8 cellular contexts compared by ENCODE assay signal in genomic region chr1:236608930-236609726, GRCh38. TPM values are rescaled to one million over a fixed set of nuclear protein-coding genes. Genes with fewer than 3 reads are reported as not detected.
DNase-seq lines count a peak whose midpoint lies in the region; ATAC-seq, FAIRE-seq and TF ChIP-seq lines count a peak whose summit lies in the region.

No MANE protein-coding gene starts in this region.

- H3K9me1 ChIP-seq in endothelial cell of umbilical vein (replicated peaks; ENCODE audit: control insufficient read depth, extremely low read depth, insufficient read depth, low read length), result no peaks in the 10 kb centered on the region

- dilution Hi-C loops in endothelial cell of umbilical vein (cut with MboI; ENCODE audit: extremely low pct_ligation_motif_present, low sequenced_read_pairs), result no loop called here

- no peak overlapping the region for H3K4me2 ChIP-seq in PC-9
- no peak overlapping the region for H3K4me2 ChIP-seq in endothelial cell of umbilical vein (ENCODE audit: insufficient read depth, low read length)

- H3K79me2 ChIP-seq in PC-9 (ENCODE audit: low read depth), result no peaks in the 10 kb centered on the region; the same call in 1 of the 2 replicates
- peaks cover 1% of the 10 kb centered on the region for H3K79me2 ChIP-seq in endothelial cell of umbilical vein (ENCODE audit: control insufficient read depth, insufficient read depth, low read length)

- H3K27ac ChIP-seq in PC-9 (no peak overlapping the region), endothelial cell of umbilical vein (ENCODE audit: insufficient read depth, low read depth, low read length) (no peak overlapping the region)

- no peak for TF ChIP-seq POLR2A in endothelial cell of umbilical vein (IDR thresholded peaks at IDR 0.05; ENCODE audit: low read depth, low read length)

- H4K20me1 ChIP-seq in PC-9 (ENCODE audit: insufficient read depth) (no peaks in the 10 kb centered on the region), endothelial cell of umbilical vein (replicated peaks; ENCODE audit: control insufficient read depth, extremely low read depth, insufficient read depth, low read length) (no peaks in the 10 kb centered on the region)

- no peak overlapping the region for H3K9ac ChIP-seq in endothelial cell of umbilical vein (replicated peaks; ENCODE audit: extremely low read depth, insufficient read depth, low read length)

- peak; percentile 47 for FAIRE-seq in endothelial cell of umbilical vein (lab: Jason Lieb, UNC)

- H3K9me2 ChIP-seq in PC-9 (ENCODE audit: insufficient read depth), result no peaks in the 10 kb centered on the region

- H3K4me1 ChIP-seq in PC-9 (replicated peaks; ENCODE audit: insufficient read depth) (no peaks in the 10 kb centered on the region), endothelial cell of umbilical vein (ENCODE audit: control insufficient read depth, extremely low read depth, insufficient read depth, low read length) (peaks cover 5% of the 10 kb centered on the region)

- POLR2A ChIA-PET in PC-9 (lab: Charles Lee; ENCODE audit: unreplicated experiment), result interaction anchor here (0.6 to 0.7 kb wide), 2 partner anchors 186 to 946 kb away, joined by 7 to 8 read pairs; no protein-coding TSS in a partner anchor
- POLR2A ChIA-PET in endothelial cell of umbilical vein (lab: Charles Lee), result interaction anchor here (0.6 kb wide), 1 partner anchor 11 kb away, joined by 3 read pairs; no protein-coding TSS in a partner anchor

- peak; percentile 83 for TF ChIP-seq CTCF in PC-9 (conservative IDR thresholded peaks at IDR 0.05)
- peak; percentile 47 to 49 for TF ChIP-seq CTCF in endothelial cell of umbilical vein (IDR thresholded peaks at IDR 0.05; ENCODE audit: extremely low read depth in 1 of 2, insufficient read depth in 1 of 2, low read depth in 1 of 2, low read length in 2 of 2)

- intact Hi-C loops in PC-9 (cut with micrococcal nuclease; ENCODE audit: unreplicated experiment) (loop anchor here (1.0 to 10.0 kb wide), 4 partner anchors 186 to 953 kb away; partner anchors contain the start of gene MTR), endothelial cell of umbilical vein (cut with micrococcal nuclease) (loop anchor here (1.0 to 10.0 kb wide), 5 partner anchors 78 to 953 kb away; partner anchors contain the start of genes ACTN2 and ERO1B)

- BruUV-seq in PC-9 (replicated peaks; lab: Mats Ljungman, UMichigan), result no TSS peak
- no TSS peak for BruUV-seq in endothelial cell of umbilical vein (replicated peaks; lab: Mats Ljungman, UMichigan)

- H3K36me3 ChIP-seq in PC-9 (ENCODE audit: low read depth) (no peaks in the 10 kb centered on the region), endothelial cell of umbilical vein (ENCODE audit: control insufficient read depth in 2 of 2, extremely low read depth in 1 of 2, insufficient read depth in 2 of 2, low read length in 2 of 2) (no peaks in the 10 kb centered on the region)

- H3F3A ChIP-seq in PC-9 (ENCODE audit: insufficient read depth, low read depth), result 0 out of 2 replicates have a peak, but pooled peaks cover 4% of the 10 kb centered on the region

- H2AFZ ChIP-seq in PC-9 (no peak overlapping the region), endothelial cell of umbilical vein (ENCODE audit: low read depth, low read length) (no peak overlapping the region)

- CTCF ChIA-PET in PC-9 (lab: Charles Lee), result interaction anchor here (0.6 to 0.9 kb wide), 10 partner anchors 10 to 1872 kb away, joined by 3 to 9 read pairs (median 4); partner anchors contain the start of gene MTR
- CTCF ChIA-PET in endothelial cell of umbilical vein (lab: Charles Lee), result interaction anchor here (0.6 to 2.0 kb wide), 47 partner anchors 10 to 953 kb away, joined by 3 to 34 read pairs (median 4); partner anchors contain the start of genes ACTN2 and MTR

- H3K4me3 ChIP-seq in PC-9 (no peak overlapping the region), endothelial cell of umbilical vein (replicated peaks in 1 of 3; ENCODE audit: insufficient read depth in 1 of 3, low read depth in 1 of 3, low read length in 3 of 3) (no peak overlapping the region)

- peak; percentile 7 for DNase-seq in DMS79 (lab: John Stamatoyannopoulos, UW)
- DNase-seq in HS-5 (ENCODE audit: low read depth), result peak; percentile 43
- DNase-seq in PC-9, result peak; percentile 49 to 64
- DNase-seq in endothelial cell of umbilical vein (ENCODE audit: low read depth, low spot score), result peak; percentile 74
- DNase-seq in myocyte (ENCODE audit: low read depth), result peak; percentile 79

- H3K9me3 ChIP-seq in PC-9 (ENCODE audit: insufficient read depth, low read depth) (no peaks in the 10 kb centered on the region), endothelial cell of umbilical vein (replicated peaks; ENCODE audit: control insufficient read depth, insufficient read depth, low read length) (no peaks in the 10 kb centered on the region)

- peaks cover 24% of the 10 kb centered on the region for H3K27me3 ChIP-seq in PC-9 (ENCODE audit: insufficient read depth, low read depth)
- peaks cover 0 to 6% of the 10 kb centered on the region in 2 experiments for H3K27me3 ChIP-seq in endothelial cell of umbilical vein (ENCODE audit: control insufficient read depth in 2 of 2, insufficient read depth in 2 of 2, low read length in 2 of 2)

- no peak for ATAC-seq in HG03135 (IDR thresholded peaks at IDR 0.05; ENCODE audit: unreplicated experiment)
- ATAC-seq in HG02678 (IDR thresholded peaks at IDR 0.05; ENCODE audit: unreplicated experiment), result no peak
- ATAC-seq in HG02970 (IDR thresholded peaks at IDR 0.05; ENCODE audit: low FRiP score, unreplicated experiment), result no peak

TF ChIP-seq in endothelial cell of umbilical vein, 7 proteins besides CTCF, POLR2A, EP300 and RAD21:
- TF ChIP-seq GATA2 (IDR thresholded peaks at IDR 0.05; ENCODE audit: insufficient read depth, insufficient read length, low read depth, low read length) (no peak), EZH2 (IDR thresholded peaks at IDR 0.05; ENCODE audit: borderline replicate concordance, low read depth, low read length, severe bottlenecking) (no peak), MYC (IDR thresholded peaks at IDR 0.05; ENCODE audit: low read depth, low read length) (no peak), POLR2AphosphoS5 (IDR thresholded peaks at IDR 0.05; ENCODE audit: insufficient read depth, low read depth, low read length) (no peak)

RNA-seq across cellular contexts. Expression of gene HEATR1, which starts 4.8 kb away (rescaled TPM):
- total RNA-seq in PC-9 (2021) (34.3 and 43.0 TPM in 2 replicates), endothelial cell of umbilical vein (53.8 and 62.0 TPM in 2 replicates), myocyte (32.1 and 35.5 TPM in 2 replicates)
- polyA plus RNA-seq in endothelial cell of umbilical vein, result 6.2 and 8.4 TPM in 2 replicates
- polyA plus RNA-seq in endothelial cell of umbilical vein (2011; cell fraction: cytosol; rRNA removed), result 7.7 and 8.0 TPM in 2 replicates
- 38.9 and 47.3 TPM in 2 replicates for polyA plus RNA-seq in endothelial cell of umbilical vein (2011; cell fraction: nucleus; rRNA removed)
- polyA plus RNA-seq in endothelial cell of umbilical vein (2012), result 21.8 and 37.4 TPM in 2 replicates
- 80.0 and 85.7 TPM in 2 replicates for polyA minus RNA-seq in endothelial cell of umbilical vein
- polyA minus RNA-seq in endothelial cell of umbilical vein (2011; cell fraction: cytosol; rRNA and poly(A)+ RNA removed), result 49.4 TPM
- 65.3 and 104 TPM in 2 replicates for polyA minus RNA-seq in endothelial cell of umbilical vein (2011; cell fraction: nucleus; rRNA and poly(A)+ RNA removed)
- 7.7 TPM for polyA plus RNA-seq in myocyte (2012)

Comparison
In these comparisons a context has a peak if more than half of its experiments do, and no peak if none do; other contexts are left out.
1. DNase-seq: peak in every context shown above with its lines; median percentile 79 in myocyte; 74 in endothelial cell of umbilical vein; 56 in PC-9; 43 in HS-5; 7 in DMS79.